Comparison of ENCODE assay signal across 16 cellular contexts in genomic region chr2:85914525-85914881, GRCh38. TPM values are rescaled to one million over a fixed set of nuclear protein-coding genes. Genes with fewer than 3 reads are reported as not detected.
DNase-seq lines count a peak whose midpoint lies in the region; TF ChIP-seq lines count a peak whose summit lies in the region.
"Had no signal": no experiment of that assay in that cellular context is flagged by ENCODE, and none has a peak within 500 bp of the region (broad histone marks: within the 10 kb centered on the region; RNA-seq: fewer than 3 reads in every experiment).

No MANE protein-coding gene starts in this region.

- no peaks in the 10 kb centered on the region for H3K27me3 Mint-ChIP-seq in MCF 10A (ENCODE audit: insufficient read depth, unreplicated experiment)
- H3K27me3 Mint-ChIP-seq: CD4-positive, alpha-beta T cell had no signal

- H4K20me1 ChIP-seq in mammary epithelial cell (ENCODE audit: insufficient read depth, low read length), result no peaks in the 10 kb centered on the region

- dilution Hi-C loops in mammary epithelial cell (cut with HindIII; ENCODE audit: low sequenced_read_pairs), result no loop called here

- H2AFZ ChIP-seq in mammary epithelial cell (ENCODE audit: low read depth, low read length), result no peak overlapping the region

- no peak overlapping the region for H3K4me2 ChIP-seq in mammary epithelial cell (ENCODE audit: insufficient read depth, low read depth, low read length)
- H3K4me2 ChIP-seq: SK-N-SH had no signal

- intact Hi-C loops in MCF 10A (cut with micrococcal nuclease) (no loop called here), breast epithelium (cut with DNase I; ENCODE audit: low total_unique reads) (no loop called here), mammary epithelial cell (cut with micrococcal nuclease) (no loop called here)

- H3K36me3 ChIP-seq in breast epithelium, result no peaks in the 10 kb centered on the region
- H3K36me3 ChIP-seq in mammary epithelial cell (ENCODE audit: insufficient read depth, low read length), result no peaks in the 10 kb centered on the region
- no peaks in the 10 kb centered on the region for H3K36me3 ChIP-seq in liver (ENCODE audit: control insufficient read depth in 4 of 4, insufficient read depth in 3 of 4, low read depth in 1 of 4, low read length in 3 of 4)

- POLR2A ChIA-PET in MCF 10A (lab: Yijun Ruan, JAX), result interaction anchor here (2.3 kb wide), 1 partner anchor 16 kb away, joined by 10 read pairs; no protein-coding TSS in a partner anchor

- no peaks in the 10 kb centered on the region for H3K79me2 ChIP-seq in mammary epithelial cell (ENCODE audit: insufficient read depth, low read length)

- DNase-seq in MCF 10A (ENCODE audit: unreplicated experiment) (no peak), breast epithelium (ENCODE audit: low spot score in 2 of 2) (no peak), mammary epithelial cell (no peak), AG08396 (ENCODE audit: low spot score) (no peak), HCEC 1CT (no peak), nucleus accumbens (lab: John Stamatoyannopoulos, UW) (no peak)
- DNase-seq: AML-193; CD4-positive, alpha-beta T cell; MV-4-11; NCI-H1436 treated with DMSO at 0.1 percent for 48 hours; NCI-H2107; NCI-H226; NCI-H69; SK-N-SH had no signal

- H3K27me3 ChIP-seq in breast epithelium (no peaks in the 10 kb centered on the region), mammary epithelial cell (ENCODE audit: insufficient read depth, low read length) (no peaks in the 10 kb centered on the region), liver (ENCODE audit: control insufficient read depth in 4 of 4, insufficient read depth in 4 of 4, low read length in 3 of 4) (no peaks in the 10 kb centered on the region)

- CTCF ChIA-PET in MCF 10A (lab: Yijun Ruan, JAX), result no interaction called here
- CTCF ChIA-PET in mammary epithelial cell (lab: Charles Lee; ENCODE audit: low non-redundant PET), result no interaction called here

- no peak for TF ChIP-seq CTCF in MCF 10A (IDR thresholded peaks at IDR 0.05; ENCODE audit: unreplicated experiment)
- no peak for TF ChIP-seq CTCF in breast epithelium (IDR thresholded peaks at IDR 0.05)
- no peak for TF ChIP-seq CTCF in mammary epithelial cell (conservative IDR thresholded peaks at IDR 0.05 in 1 of 2, IDR thresholded peaks at IDR 0.05 in 1 of 2; ENCODE audit: extremely low read depth in 1 of 2, insufficient read depth in 1 of 2, low read depth in 1 of 2, low read length in 2 of 2)
- no peak for TF ChIP-seq CTCF in liver (IDR thresholded peaks at IDR 0.05; ENCODE audit: low read depth, low read length, missing input control)

- H3K27ac ChIP-seq in breast epithelium, result peak overlapping the region in 1 of 2 donors; percentile 46
- H3K27ac ChIP-seq in mammary epithelial cell (ENCODE audit: insufficient read depth, low read depth, low read length), result peak overlapping the region; percentile 73
- H3K27ac ChIP-seq in liver (ENCODE audit: low read depth in 1 of 2, low read length in 2 of 2), result peak overlapping the region; percentile 1 to 61
- peak overlapping the region; percentile 63 for H3K27ac ChIP-seq in temporal lobe (ENCODE audit: low read depth, low read length)

- BruUV-seq in MCF 10A (replicated peaks; lab: Mats Ljungman, UMichigan), result no TSS peak
- BruUV-seq in mammary epithelial cell (replicated peaks; lab: Mats Ljungman, UMichigan), result no TSS peak

- peaks cover 6% of the 10 kb centered on the region for H3K36me3 Mint-ChIP-seq in MCF 10A (ENCODE audit: insufficient read depth, unreplicated experiment)

- in situ Hi-C loops in mammary epithelial cell (cut with MboI; ENCODE audit: low sequenced_read_pairs in 2 of 2), result no loop called here

- WGBS in mammary epithelial cell (ENCODE audit: low coverage, missing lambda C conversion rate), result 100% methylated on average over 1 of the region's 2 CpGs
- WGBS in liver, result 42% methylated on average over 2 of the region's 2 CpGs

- H3K9me3 ChIP-seq in breast epithelium, result no peaks in the 10 kb centered on the region
- H3K9me3 ChIP-seq in mammary epithelial cell (replicated peaks; ENCODE audit: insufficient read depth, low read length), result peaks cover 6% of the 10 kb centered on the region
- no peaks in the 10 kb centered on the region for H3K9me3 ChIP-seq in liver (ENCODE audit: control insufficient read depth in 4 of 4, low read length in 3 of 4)
- H3K9me3 ChIP-seq: SK-N-SH had no signal

- H3K4me1 ChIP-seq in breast epithelium (no peaks in the 10 kb centered on the region), mammary epithelial cell (ENCODE audit: insufficient read depth, low read length) (peaks cover 22% of the 10 kb centered on the region), liver (ENCODE audit: control insufficient read depth in 4 of 4, insufficient read depth in 4 of 4, low read length in 3 of 4) (peaks cover 3 to 19% (median 14%) of the 10 kb centered on the region in 4 donors)

- no peak overlapping the region for H3K4me3 ChIP-seq in breast epithelium
- H3K4me3 ChIP-seq in mammary epithelial cell (replicated peaks in 1 of 3; ENCODE audit: insufficient read depth in 1 of 3, low read depth in 2 of 3, low read length in 3 of 3), result no peak overlapping the region
- no peak overlapping the region for H3K4me3 ChIP-seq in liver (ENCODE audit: low read depth in 1 of 3, low read length in 3 of 3)

- no peak for TF ChIP-seq POLR2A in breast epithelium (IDR thresholded peaks at IDR 0.05)

- H3K9me3 Mint-ChIP-seq in MCF 10A (ENCODE audit: unreplicated experiment), result no peaks in the 10 kb centered on the region
- H3K9me3 Mint-ChIP-seq: CD4-positive, alpha-beta T cell had no signal

- peak overlapping the region; percentile 44 for H3K27ac Mint-ChIP-seq in MCF 10A (ENCODE audit: low read depth, unreplicated experiment)
- H3K27ac Mint-ChIP-seq: CD4-positive, alpha-beta T cell had no signal

- H3K9ac ChIP-seq in mammary epithelial cell (ENCODE audit: insufficient read depth, low read length), result no peak overlapping the region
- no peak overlapping the region for H3K9ac ChIP-seq in liver (ENCODE audit: low read depth in 1 of 2, low read length in 2 of 2)
- H3K9ac ChIP-seq: SK-N-SH had no signal

- TF ChIP-seq RAD21 in liver (IDR thresholded peaks at IDR 0.05), result peak; percentile 23 to 54

- H3K4me1 Mint-ChIP-seq in MCF 10A (ENCODE audit: insufficient read depth, unreplicated experiment), result peaks cover 35% of the 10 kb centered on the region

- H3K4me3 Mint-ChIP-seq in MCF 10A (ENCODE audit: unreplicated experiment), result no peak overlapping the region
- H3K4me3 Mint-ChIP-seq: CD4-positive, alpha-beta T cell had no signal

TF ChIP-seq in liver, 16 proteins besides CTCF, POLR2A, EP300 and RAD21 (continues in another document):
- TF ChIP-seq HNF4A (conservative IDR thresholded peaks at IDR 0.05) (peak; percentile 78 to 82), FOXA1 (IDR thresholded peaks at IDR 0.05) (no peak), HNF4G (IDR thresholded peaks at IDR 0.05) (peak; percentile 29), ZBTB33 (IDR thresholded peaks at IDR 0.05) (no peak), EGR1 (IDR thresholded peaks at IDR 0.05; ENCODE audit: low read depth in 2 of 2) (no peak), ATF3 (IDR thresholded peaks at IDR 0.05) (peak; percentile 89), NR2F2 (IDR thresholded peaks at IDR 0.05) (no peak), RXRA (IDR thresholded peaks at IDR 0.05) (peak; percentile 64 to 80), TAF1 (conservative IDR thresholded peaks at IDR 0.05) (no peak), FOXA2 (IDR thresholded peaks at IDR 0.05) (no peak), SP1 (IDR thresholded peaks at IDR 0.05) (peak; percentile 51), JUND (IDR thresholded peaks at IDR 0.05) (peak in 1 of 2 donors; percentile 56), YY1 (IDR thresholded peaks at IDR 0.05) (peak; percentile 36), GABPA (IDR thresholded peaks at IDR 0.05 in 1 of 2, conservative IDR thresholded peaks at IDR 0.05 in 1 of 2) (no peak), MAX (IDR thresholded peaks at IDR 0.05) (no peak)

RNA-seq across cellular contexts. Expression of gene ST3GAL5, which starts 25.7 kb away (rescaled TPM):
- total RNA-seq in MCF 10A (2022), result 1.2 and 2.3 TPM in 2 replicates
- 10 to 100 TPM; 20.8 to 52.5 (median 29.5) TPM for total RNA-seq in breast epithelium
- total RNA-seq in mammary epithelial cell, result 10 to 100 TPM; 12.0 to 25.1 TPM
- 13.0 TPM for polyA plus RNA-seq in mammary epithelial cell
- 2.9 TPM for polyA minus RNA-seq in mammary epithelial cell
- total RNA-seq in liver, result 10 to 100 TPM in 1 of 2 donors, 1 to 10 TPM in 1; 4.5 to 17.0 TPM
- polyA plus RNA-seq in liver, result 10 to 100 TPM in 1 of 2 donors, 1 to 10 TPM in 1; 6.3 to 11.7 TPM
- total RNA-seq in temporal lobe, result 26.6 TPM
